In the genomic region with DNA sequence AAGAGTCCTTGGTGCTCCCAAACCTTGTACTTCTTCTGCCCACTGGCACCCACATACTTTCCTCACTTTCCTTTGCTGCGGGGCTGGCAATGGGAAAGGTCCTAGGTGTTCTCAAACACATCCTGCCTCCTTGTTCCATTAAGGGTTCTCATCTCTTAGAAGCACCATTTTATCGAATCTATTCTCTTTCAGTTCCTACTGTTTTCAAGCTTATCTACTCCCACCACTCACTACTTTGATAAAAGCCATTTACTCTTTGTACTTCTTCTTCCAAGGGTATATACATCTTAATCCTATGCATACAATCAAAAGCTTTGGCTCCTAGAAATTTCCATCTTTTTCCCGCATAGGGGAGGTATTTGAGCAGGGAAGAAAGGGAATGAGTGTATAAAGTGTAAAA, we compare ENCODE assay signal across 34 cellular contexts.
"Had no signal": no experiment of that assay in that cellular context is flagged by ENCODE, and none has a peak within 500 bp of the region (broad histone marks: within the 10 kb centered on the region; RNA-seq: fewer than 3 reads in every experiment).

No MANE protein-coding gene starts in this region.

- DNase-seq: Karpas-422, Kasumi-1, MG63, MM.1S, MV-4-11, NCI-H1048, NCI-H1092, NCI-H1092 treated with DMSO at 0.1 percent for 48 hours, NCI-H1105, NCI-H1105 treated with DMSO at 0.1 percent for 48 hours, NCI-H1417, NCI-H1417 treated with DMSO at 0.1 percent for 48 hours, NCI-H1436, NCI-H1436 treated with DMSO at 0.1 percent for 48 hours, NCI-H146, NCI-H1694, NCI-H1694 treated with DMSO at 0.1 percent for 48 hours, NCI-H187, NCI-H187 treated with DMSO at 0.1 percent for 48 hours, NCI-H1930, NCI-H2029, NCI-H2029 treated with DMSO at 0.1 percent for 48 hours, NCI-H2081, NCI-H2081 treated with DMSO at 0.1 percent for 48 hours, NCI-H2107, NCI-H2171, NCI-H2171 treated with DMSO at 0.1 percent for 48 hours, NCI-H2227 treated with DMSO at 0.1 percent for 48 hours, NCI-H226, NCI-H345, NCI-H446, NCI-H446 treated with DMSO at 0.1 percent for 48 hours, NCI-H510A, NCI-H510A treated with DMSO at 0.1 percent for 48 hours had no signal

- H3K4me3 ChIP-seq: MG63 had no signal

- H3K9me3 ChIP-seq: MG63 had no signal

- H3K27me3 ChIP-seq: MG63 had no signal

- H3K36me3 ChIP-seq: MG63 had no signal
